In the genomic region with DNA sequence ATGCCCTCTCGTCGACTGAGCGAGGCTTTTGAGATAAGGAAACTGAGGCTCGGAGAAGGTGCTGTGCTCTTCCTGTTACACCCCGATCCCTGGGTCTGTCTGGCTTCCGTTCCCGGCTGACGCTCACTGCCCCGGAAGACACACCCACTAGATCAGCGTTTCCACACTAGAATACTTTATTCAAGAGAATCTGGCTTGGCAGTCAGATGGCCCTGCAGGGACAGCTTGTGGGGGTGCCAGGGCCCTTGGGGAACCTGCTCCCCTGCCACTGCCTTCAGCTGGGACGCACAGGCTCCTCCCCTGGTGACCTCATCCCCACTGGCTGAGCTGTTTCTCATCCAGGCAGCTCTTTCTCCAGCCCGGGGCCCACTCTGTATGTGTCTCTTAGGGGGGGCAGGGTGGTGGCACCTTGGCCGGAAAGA, we compare ENCODE assay signal across 8 cellular contexts. TPM values are rescaled to one million over a fixed set of nuclear protein-coding genes. Genes with fewer than 3 reads are reported as not detected.
DNase-seq lines count a peak whose midpoint lies in the region; ATAC-seq and TF ChIP-seq lines count a peak whose summit lies in the region.

No MANE protein-coding gene starts in this region.

- H3K4me3 Mint-ChIP-seq in CD14-positive monocyte, result peak overlapping the region; percentile 69 to 87

- peak; percentile 81 for DNase-seq in CD14-positive monocyte (ENCODE audit: low spot score)
- peak; percentile 63 for DNase-seq in H7
- DNase-seq in T-helper 2 cell, result peak in 4 of 5 experiments; percentile 25 to 66 (median 42)
- peak; percentile 61 for DNase-seq in amniotic epithelial cell (ENCODE audit: low read depth)
- DNase-seq in left colon, result peak; percentile 55 to 58
- DNase-seq in stimulated activated CD4-positive, alpha-beta T cell treated with anti-CD3 and anti-CD28 coated beads, TNF-alpha, amount 100 ng/mL, for 48 hours (ENCODE audit: low read depth in 3 of 3), result peak; percentile 28 to 60 (median 52)
- DNase-seq in iPS-NIHi11 (ENCODE audit: low spot score), result no peak
- no peak for DNase-seq in DMS153 treated with DMSO at 0.1 percent for 48 hours (lab: John Stamatoyannopoulos, UW; ENCODE audit: unreplicated experiment)

- H3K36me3 Mint-ChIP-seq in CD14-positive monocyte, result no peaks in the 10 kb centered on the region

- peaks cover 0 to 5% (median 1%) of the 10 kb centered on the region in 7 donors for H3K9me3 Mint-ChIP-seq in CD14-positive monocyte

- H3K4me3 ChIP-seq in H7 (ENCODE audit: insufficient read depth, low read depth, low read length), result no peak overlapping the region

- peaks cover 64% of the 10 kb centered on the region for H3K4me1 Mint-ChIP-seq in CD14-positive monocyte

- peak overlapping the region; percentile 94 to 97 (median 96) for H3K27ac Mint-ChIP-seq in CD14-positive monocyte

- no peaks in the 10 kb centered on the region for H3K36me3 ChIP-seq in H7 (replicated peaks; ENCODE audit: control insufficient read depth, insufficient read depth, low read length)

- intact Hi-C loops in CD14-positive monocyte (cut with micrococcal nuclease) (loop anchor here in 1 of 2 donors (10.0 kb wide), 1 partner anchor 123 kb away; the partner anchor contains the start of genes ACYP1 and ZC2HC1C), left colon (cut with DNase I, micrococcal nuclease) (no loop called here)

- no peaks in the 10 kb centered on the region for H3K27me3 ChIP-seq in H7 (ENCODE audit: control insufficient read depth, insufficient read depth, low read length)

- no peak for TF ChIP-seq CTCF in CD14-positive monocyte (IDR thresholded peaks at IDR 0.05)

- H3K27me3 Mint-ChIP-seq in CD14-positive monocyte (ENCODE audit: low read depth in 3 of 3), result peaks cover 1 to 6% (median 5%) of the 10 kb centered on the region in 3 donors

- peak; percentile 29 for ATAC-seq in left colon

RNA-seq across cellular contexts. Expression of gene PGF, which starts 13.7 kb away (rescaled TPM):
- not detected for polyA plus RNA-seq in CD14-positive monocyte
- total RNA-seq in H7 (2014; rRNA removed; shearing (Covaris generic)), result 4.6 and 6.9 TPM in 2 replicates
- 1 to 10 TPM; 1.3 to 2.9 TPM for total RNA-seq in left colon

RNA-seq across cellular contexts. Expression of gene RPS6KL1, which starts 18.6 kb away (rescaled TPM):
- not detected for polyA plus RNA-seq in CD14-positive monocyte
- 5.4 and 12.4 TPM in 2 replicates for total RNA-seq in H7 (2014; rRNA removed; shearing (Covaris generic))
- 10 to 100 TPM in 1 of 2 donors, 1 to 10 TPM in 1; 9.7 to 13.3 TPM for total RNA-seq in left colon

RNA-seq across cellular contexts. Expression of gene DLST, which starts 60.0 kb away (rescaled TPM):
- 1 to 10 TPM; 6.7 to 7.3 TPM for polyA plus RNA-seq in CD14-positive monocyte
- 71.0 and 76.7 TPM in 2 replicates for total RNA-seq in H7 (2014; rRNA removed; shearing (Covaris generic))
- total RNA-seq in left colon, result 100 to 1,000 TPM; 139 to 142 TPM

Comparison
In these comparisons a context has a peak if more than half of its experiments do, and no peak if none do; other contexts are left out.
1. DNase-seq: peak in CD14-positive monocyte (single experiment), H7 (single experiment), T-helper 2 cell (4 of 5), amniotic epithelial cell (single experiment), left colon (2 of 2) and stimulated activated CD4-positive, alpha-beta T cell treated with anti-CD3 and anti-CD28 coated beads, TNF-alpha, amount 100 ng/mL, for 48 hours (3 of 3); none in iPS-NIHi11 (single experiment) and DMS153 treated with DMSO at 0.1 percent for 48 hours (single experiment).